In the genomic region with DNA sequence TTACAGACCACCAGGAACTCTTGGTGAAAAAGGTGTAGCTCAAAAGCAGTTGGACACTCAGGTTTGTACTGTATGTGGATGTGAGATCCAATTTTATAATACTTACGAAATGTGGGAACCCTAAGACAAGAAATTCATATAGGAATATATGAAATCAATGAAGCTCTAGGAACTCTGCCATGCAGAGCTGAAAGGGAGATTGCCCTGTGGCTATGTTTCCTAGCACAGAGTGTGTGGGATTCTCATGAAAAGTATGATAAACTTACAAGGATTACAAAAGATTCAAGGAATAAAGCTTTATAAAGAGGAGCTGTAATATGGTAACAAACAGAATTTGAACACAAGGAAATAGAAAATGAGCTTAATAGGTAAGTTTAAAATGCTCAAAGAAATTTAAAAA, we compare ENCODE assay signal across 28 cellular contexts.
"Had no signal": no experiment of that assay in that cellular context is flagged by ENCODE, and none has a peak within 500 bp of the region (broad histone marks: within the 10 kb centered on the region; RNA-seq: fewer than 3 reads in every experiment).

No MANE protein-coding gene starts in this region.

- H3K36me3 ChIP-seq: colonic mucosa, esophagus muscularis mucosa, esophagus squamous epithelium, gastrocnemius medialis, gastroesophageal sphincter, heart left ventricle, heart right ventricle had no signal

- ATAC-seq: effector memory CD8-positive, alpha-beta T cell; esophagus mucosa; foreskin keratinocyte; gastrocnemius medialis; gastroesophageal sphincter; heart left ventricle; heart right ventricle had no signal

- H3K27ac ChIP-seq: colonic mucosa, coronary artery, dorsolateral prefrontal cortex, epithelial cell of prostate, esophagus muscularis mucosa, esophagus squamous epithelium, foreskin keratinocyte, gastrocnemius medialis, gastroesophageal sphincter, heart left ventricle, heart right ventricle had no signal

- H3K4me3 ChIP-seq: colonic mucosa, coronary artery, dorsolateral prefrontal cortex, esophagus muscularis mucosa, esophagus squamous epithelium, gastrocnemius medialis, gastroesophageal sphincter, heart left ventricle, heart right ventricle had no signal

- DNase-seq: colonic mucosa; cortex of kidney; dermis blood vessel endothelial cell; dorsolateral prefrontal cortex; effector CD4-positive, alpha-beta T cell; effector CD8-positive, alpha-beta T cell; effector memory CD4-positive, alpha-beta T cell; effector memory CD8-positive, alpha-beta T cell; endodermal cell; erythroblast; esophagus squamous epithelium; foreskin fibroblast; foreskin keratinocyte; foreskin melanocyte; gastrocnemius medialis; glutamatergic neuron; head of caudate nucleus; heart left ventricle; heart right ventricle had no signal

- FAIRE-seq: colon, endometrium, endothelial cell of umbilical vein, frontal cortex had no signal

- H3K4me1 ChIP-seq: colonic mucosa, esophagus muscularis mucosa, esophagus squamous epithelium, foreskin keratinocyte, gastroesophageal sphincter, heart left ventricle, heart right ventricle had no signal

- H3K9me3 ChIP-seq: colonic mucosa, esophagus muscularis mucosa, esophagus squamous epithelium, gastrocnemius medialis, gastroesophageal sphincter, heart left ventricle, heart right ventricle had no signal

- H3K27me3 ChIP-seq: colonic mucosa, dorsolateral prefrontal cortex, esophagus muscularis mucosa, esophagus squamous epithelium, foreskin keratinocyte, gastrocnemius medialis, gastroesophageal sphincter, heart left ventricle, heart right ventricle had no signal
